In genomic region chr18:22286576-22286975, GRCh38 we compare ENCODE assay signal across 12 cellular contexts.
DNase-seq lines count a peak whose midpoint lies in the region; ATAC-seq and TF ChIP-seq lines count a peak whose summit lies in the region.
"Had no signal": no experiment of that assay in that cellular context is flagged by ENCODE, and none has a peak within 500 bp of the region (broad histone marks: within the 10 kb centered on the region; RNA-seq: fewer than 3 reads in every experiment).

No MANE protein-coding gene starts in this region.

- peaks cover 0 to 4% of the 10 kb centered on the region in 2 donors for H3K9me3 ChIP-seq in left lung

- no peaks in the 10 kb centered on the region for H3K27me3 ChIP-seq in left lung
- H3K27me3 ChIP-seq: esophagus muscularis mucosa had no signal

- H3K36me3 ChIP-seq in left lung: no peaks in the 10 kb centered on the region
- H3K36me3 ChIP-seq: esophagus muscularis mucosa had no signal

- peaks cover 0 to 1% of the 10 kb centered on the region in 2 donors for H3K36me3 Mint-ChIP-seq in activated T-cell treated with anti-CD3 and anti-CD28 coated beads, Interleukin-2, amount 50 U/mL, for 72 hours (ENCODE audit: insufficient read depth in 2 of 2)
- no peaks in the 10 kb centered on the region for H3K36me3 Mint-ChIP-seq in activated T-cell treated with anti-CD3 and anti-CD28 coated beads, Interleukin-2, amount 50 U/mL, for 4 hours (ENCODE audit: insufficient read depth)

- TF ChIP-seq CTCF in coronary artery (IDR thresholded peaks at IDR 0.05) (no peak), left lung (IDR thresholded peaks at IDR 0.05) (no peak)

- peak overlapping the region; percentile 26 for H3K27ac Mint-ChIP-seq in activated T-cell treated with anti-CD3 and anti-CD28 coated beads, Interleukin-2, amount 50 U/mL, for 72 hours

- ATAC-seq in activated T-cell treated with anti-CD3 and anti-CD28 coated beads, Interleukin-2, amount 50 U/mL, for 72 hours (replicated peaks in 1 of 2): no peak
- ATAC-seq in activated T-cell treated with anti-CD3 and anti-CD28 coated beads, Interleukin-2, amount 50 U/mL, for 4 hours: no peak
- ATAC-seq in left lung (peak; percentile 91), GM21390 (IDR thresholded peaks at IDR 0.05; ENCODE audit: unreplicated experiment) (no peak)

- H3K4me3 ChIP-seq in coronary artery (peak overlapping the region; percentile 60), left lung (no peak overlapping the region)
- H3K4me3 ChIP-seq: esophagus muscularis mucosa had no signal

- DNase-seq in activated T-cell treated with anti-CD3 and anti-CD28 coated beads, Interleukin-2, amount 50 U/mL, for 72 hours: no peak
- no peak for DNase-seq in activated T-cell treated with anti-CD3 and anti-CD28 coated beads, Interleukin-2, amount 50 U/mL, for 4 hours
- no peak for DNase-seq in coronary artery (ENCODE audit: low spot score)
- peak in 1 of 2 donors; percentile 66 for DNase-seq in left lung
- peak; percentile 62 for DNase-seq in ureter (ENCODE audit: low spot score)
- DNase-seq in stimulated activated CD4-positive, alpha-beta T cell treated with anti-CD3 and anti-CD28 coated beads, Interleukin-4, amount 100 ng/mL, for 1 hour: no peak
- DNase-seq in Ammon's horn (ENCODE audit: low spot score): no peak
- DNase-seq: kidney, occipital lobe, SHP77 had no signal

- H3K9me3 Mint-ChIP-seq in activated T-cell treated with anti-CD3 and anti-CD28 coated beads, Interleukin-2, amount 50 U/mL, for 72 hours: peaks cover 0 to 2% of the 10 kb centered on the region in 2 donors
- H3K9me3 Mint-ChIP-seq in activated T-cell treated with anti-CD3 and anti-CD28 coated beads, Interleukin-2, amount 50 U/mL, for 4 hours: peaks cover 6% of the 10 kb centered on the region

- H3K27ac ChIP-seq in coronary artery (peak overlapping the region; percentile 40 to 57), left lung (peak overlapping the region in 1 of 2 donors; percentile 38)

- intact Hi-C loops in left lung (cut with DNase I): no loop called here

- H3K27me3 Mint-ChIP-seq in activated T-cell treated with anti-CD3 and anti-CD28 coated beads, Interleukin-2, amount 50 U/mL, for 72 hours (ENCODE audit: low read depth): no peaks in the 10 kb centered on the region
- no peaks in the 10 kb centered on the region for H3K27me3 Mint-ChIP-seq in activated T-cell treated with anti-CD3 and anti-CD28 coated beads, Interleukin-2, amount 50 U/mL, for 4 hours (ENCODE audit: low read depth)

- no peaks in the 10 kb centered on the region for H3K4me1 Mint-ChIP-seq in activated T-cell treated with anti-CD3 and anti-CD28 coated beads, Interleukin-2, amount 50 U/mL, for 72 hours (ENCODE audit: low read depth)
- peaks cover 4% of the 10 kb centered on the region for H3K4me1 Mint-ChIP-seq in activated T-cell treated with anti-CD3 and anti-CD28 coated beads, Interleukin-2, amount 50 U/mL, for 4 hours (ENCODE audit: low read depth)

- peaks cover 9 to 16% of the 10 kb centered on the region in 2 donors for H3K4me1 ChIP-seq in left lung

- no peak overlapping the region for H3K4me3 Mint-ChIP-seq in activated T-cell treated with anti-CD3 and anti-CD28 coated beads, Interleukin-2, amount 50 U/mL, for 72 hours
- H3K4me3 Mint-ChIP-seq in activated T-cell treated with anti-CD3 and anti-CD28 coated beads, Interleukin-2, amount 50 U/mL, for 4 hours: no peak overlapping the region
